Comparison of ENCODE assay signal across 7 cellular contexts in the genomic region with DNA sequence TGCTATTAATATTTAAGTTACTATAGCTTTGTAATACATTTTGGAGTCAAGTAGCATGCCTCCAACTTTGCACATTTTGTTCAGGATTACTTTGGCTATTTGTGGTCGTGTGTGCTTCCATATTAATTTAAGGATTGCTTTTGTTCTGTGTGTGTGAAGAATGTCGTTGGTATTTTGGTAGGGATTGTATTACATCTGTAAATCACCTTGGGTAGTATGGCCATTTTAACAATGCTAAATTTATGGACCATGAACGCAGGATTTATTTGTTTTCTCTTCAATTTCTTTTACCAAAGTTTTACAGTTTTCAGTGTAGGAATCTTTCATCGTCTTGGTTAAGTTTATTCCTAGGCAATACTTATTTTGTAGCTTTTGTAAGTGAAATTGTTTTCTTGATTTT.
"Had no signal": no experiment of that assay in that cellular context is flagged by ENCODE, and none has a peak within 500 bp of the region (broad histone marks: within the 10 kb centered on the region; RNA-seq: fewer than 3 reads in every experiment).

No MANE protein-coding gene starts in this region.

- H3K9ac ChIP-seq: KMS-11 had no signal

- H3K4me3 Mint-ChIP-seq: GM23338, H9 had no signal

- H3K4me2 ChIP-seq: GM23338, KMS-11 had no signal

- DNase-seq: H9, HCEC 1CT, IMR-90, KBM-7 had no signal

- FAIRE-seq: HTR-8/SVneo had no signal

- H3K27ac Mint-ChIP-seq: GM23338, H9 had no signal

- H2AFZ ChIP-seq: GM23338 had no signal

- H3K4me1 Mint-ChIP-seq: GM23338, H9 had no signal

- H3K27ac ChIP-seq: KMS-11 had no signal

- H3K4me3 ChIP-seq: GM23338 had no signal
